In the genomic region with DNA sequence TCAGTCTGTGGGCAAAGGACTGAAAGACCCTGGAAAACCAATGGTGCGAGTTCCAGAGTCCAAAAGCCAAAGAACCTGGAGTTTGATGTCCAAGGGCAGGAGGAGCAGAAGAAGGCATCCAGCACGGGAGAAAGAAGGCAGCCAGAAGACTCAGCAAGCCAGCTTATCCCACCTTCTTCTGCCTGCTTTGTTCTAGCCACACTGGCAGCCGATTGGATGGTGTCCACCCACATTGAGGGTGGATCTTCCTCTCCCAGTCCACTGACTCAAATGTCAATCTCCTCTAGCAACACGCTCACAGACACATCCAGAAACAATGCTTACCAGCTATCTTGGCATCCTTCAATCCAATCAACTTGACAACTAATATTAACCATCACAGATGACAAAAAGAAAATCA, we compare ENCODE assay signal across 17 cellular contexts. TPM values are rescaled to one million over a fixed set of nuclear protein-coding genes. Genes with fewer than 3 reads are reported as not detected.
DNase-seq lines count a peak whose midpoint lies in the region; ATAC-seq and TF ChIP-seq lines count a peak whose summit lies in the region.
"Had no signal": no experiment of that assay in that cellular context is flagged by ENCODE, and none has a peak within 500 bp of the region (broad histone marks: within the 10 kb centered on the region; RNA-seq: fewer than 3 reads in every experiment).

No MANE protein-coding gene starts in this region.

- H3K4me2 ChIP-seq in mesenchymal stem cell (ENCODE audit: low read length, poor library complexity, severe bottlenecking), result no peak overlapping the region

- H3K27me3 Mint-ChIP-seq in osteocyte (ENCODE audit: unreplicated experiment), result peaks cover 5% of the 10 kb centered on the region

- no peak overlapping the region for H3K27ac Mint-ChIP-seq in osteocyte (ENCODE audit: unreplicated experiment)

- H2AK5ac ChIP-seq in mesenchymal stem cell (ENCODE audit: low read length, severe bottlenecking), result no peak overlapping the region

- H3K9me3 ChIP-seq in mesenchymal stem cell (ENCODE audit: control insufficient read depth, low read length), result no peaks in the 10 kb centered on the region

- H3K4me3 ChIP-seq in mesenchymal stem cell (ENCODE audit: insufficient read depth in 1 of 2, low read depth in 1 of 2, low read length in 2 of 2), result no peak overlapping the region
- H3K4me3 ChIP-seq: GM12878, SJCRH30 had no signal

- H2BK15ac ChIP-seq in mesenchymal stem cell (ENCODE audit: low read depth, poor library complexity, severe bottlenecking), result no peak overlapping the region

- H3K4me1 ChIP-seq in mesenchymal stem cell (ENCODE audit: control insufficient read depth, insufficient read depth, low read depth, low read length), result peaks cover 4% of the 10 kb centered on the region
- H3K4me1 ChIP-seq: SJCRH30 had no signal

- no peak overlapping the region for H3K4ac ChIP-seq in mesenchymal stem cell (ENCODE audit: low read depth in 1 of 2, low read length in 2 of 2)

- peaks cover 6% of the 10 kb centered on the region for H3K36me3 Mint-ChIP-seq in osteocyte (ENCODE audit: unreplicated experiment)
- H3K36me3 Mint-ChIP-seq: CD4-positive, CD25-positive, alpha-beta regulatory T cell had no signal

- no peak overlapping the region for H4K91ac ChIP-seq in mesenchymal stem cell (ENCODE audit: low read length)

- no peak overlapping the region for H2AFZ ChIP-seq in mesenchymal stem cell (ENCODE audit: low read depth, low read length)

- no peak overlapping the region for H2BK5ac ChIP-seq in mesenchymal stem cell (ENCODE audit: low read depth, low read length, poor library complexity, severe bottlenecking)

- H2BK120ac ChIP-seq in mesenchymal stem cell (ENCODE audit: low read depth, low read length), result no peak overlapping the region

- no peak for ATAC-seq in HG03139 (IDR thresholded peaks at IDR 0.05; ENCODE audit: unreplicated experiment)
- ATAC-seq: GM12878 had no signal

- no peaks in the 10 kb centered on the region for H3K27me3 ChIP-seq in mesenchymal stem cell (ENCODE audit: control insufficient read depth in 1 of 2, insufficient read depth in 1 of 2, low read length in 2 of 2)
- H3K27me3 ChIP-seq: SJCRH30 had no signal

- no peak overlapping the region for H3K23ac ChIP-seq in mesenchymal stem cell (ENCODE audit: low read length in 2 of 2)

- H3K36me3 ChIP-seq in mesenchymal stem cell (ENCODE audit: control insufficient read depth in 1 of 2, insufficient read depth in 2 of 2, low read depth in 1 of 2, low read length in 2 of 2), result no peaks in the 10 kb centered on the region
- H3K36me3 ChIP-seq: SJCRH30 had no signal

- H4K8ac ChIP-seq in mesenchymal stem cell (ENCODE audit: low read length), result no peak overlapping the region

- no peak overlapping the region for H3K14ac ChIP-seq in mesenchymal stem cell (ENCODE audit: low read length in 2 of 2)

- no peak overlapping the region for H3K27ac ChIP-seq in mesenchymal stem cell (ENCODE audit: low read length, poor library complexity, severe bottlenecking)
- H3K27ac ChIP-seq: SJCRH30 had no signal

- peak; percentile 21 for DNase-seq in NCI-H146 treated with DMSO at 0.1 percent for 48 hours (lab: John Stamatoyannopoulos, UW; ENCODE audit: unreplicated experiment)
- peak; percentile 18 for DNase-seq in amniotic epithelial cell (ENCODE audit: low read depth)
- no peak for DNase-seq in mesenchymal stem cell
- peak; percentile 53 for DNase-seq in osteocyte (ENCODE audit: extremely low spot score, unreplicated experiment)
- no peak for DNase-seq in DMS79 treated with DMSO at 0.1 percent for 48 hours (lab: John Stamatoyannopoulos, UW)
- no peak for DNase-seq in DMS53 treated with DMSO at 0.1 percent for 48 hours (lab: John Stamatoyannopoulos, UW; ENCODE audit: unreplicated experiment)
- DNase-seq: CD4-positive, CD25-positive, alpha-beta regulatory T cell; DMS79; H7; Karpas-422; NCI-H1417; NCI-H187 treated with DMSO at 0.1 percent for 48 hours; NCI-H2107; NCI-H510A; SJCRH30 had no signal

- no peak overlapping the region for H3K4me3 Mint-ChIP-seq in osteocyte (ENCODE audit: unreplicated experiment)
- H3K4me3 Mint-ChIP-seq: CD4-positive, CD25-positive, alpha-beta regulatory T cell had no signal

- no peaks in the 10 kb centered on the region for H3K79me1 ChIP-seq in mesenchymal stem cell (replicated peaks; ENCODE audit: low read length, poor library complexity, severe bottlenecking)

- no peak for TF ChIP-seq CTCF in osteocyte (IDR thresholded peaks at IDR 0.05)

- peak overlapping the region; percentile 44 for H3K9ac ChIP-seq in mesenchymal stem cell (ENCODE audit: low read length)

- no peaks in the 10 kb centered on the region for H3K4me1 Mint-ChIP-seq in osteocyte (ENCODE audit: unreplicated experiment)
- H3K4me1 Mint-ChIP-seq: CD4-positive, CD25-positive, alpha-beta regulatory T cell had no signal

- no peak overlapping the region for H2BK12ac ChIP-seq in mesenchymal stem cell (ENCODE audit: low read length in 2 of 2)

- WGBS in mesenchymal stem cell, result 85% methylated on average over 4 of the region's 4 CpGs

- H3K18ac ChIP-seq in mesenchymal stem cell (ENCODE audit: low read depth in 1 of 2, low read length in 2 of 2), result no peak overlapping the region

- H3K9me3 Mint-ChIP-seq in osteocyte (ENCODE audit: unreplicated experiment), result peaks cover 12% of the 10 kb centered on the region

RNA-seq across cellular contexts. Expression of gene CAPRIN2, which starts 57.2 kb away (rescaled TPM):
- polyA plus RNA-seq in mesenchymal stem cell (2013, experiment 1 of 2), result 25.3 TPM
- 24.3 TPM for polyA plus RNA-seq in mesenchymal stem cell (2013, experiment 2 of 2)
- 31.2 and 35.8 TPM in 2 replicates for total RNA-seq in osteocyte

Comparison
In these comparisons a context has a peak if more than half of its experiments do, and no peak if none do; other contexts are left out.
1. DNase-seq: peak in NCI-H146 treated with DMSO at 0.1 percent for 48 hours (single experiment), amniotic epithelial cell (single experiment) and osteocyte (single experiment); none in mesenchymal stem cell (single experiment), DMS79 treated with DMSO at 0.1 percent for 48 hours (single experiment) and DMS53 treated with DMSO at 0.1 percent for 48 hours (single experiment).